In genomic region chr1:221678014-221678413, GRCh38 we compare ENCODE assay signal across 7 cellular contexts.
"Had no signal": no experiment of that assay in that cellular context is flagged by ENCODE, and none has a peak within 500 bp of the region (broad histone marks: within the 10 kb centered on the region; RNA-seq: fewer than 3 reads in every experiment).

No MANE protein-coding gene starts in this region.

- FAIRE-seq: G401.6, GM12878, GM12891, GM18507, GM19239 had no signal

- ATAC-seq: GM12878 had no signal

- H3K4me3 ChIP-seq: GM12878 had no signal

- DNase-seq: GDM1, GF-D8 had no signal
